Comparison of ENCODE assay signal across 14 cellular contexts in the genomic region with DNA sequence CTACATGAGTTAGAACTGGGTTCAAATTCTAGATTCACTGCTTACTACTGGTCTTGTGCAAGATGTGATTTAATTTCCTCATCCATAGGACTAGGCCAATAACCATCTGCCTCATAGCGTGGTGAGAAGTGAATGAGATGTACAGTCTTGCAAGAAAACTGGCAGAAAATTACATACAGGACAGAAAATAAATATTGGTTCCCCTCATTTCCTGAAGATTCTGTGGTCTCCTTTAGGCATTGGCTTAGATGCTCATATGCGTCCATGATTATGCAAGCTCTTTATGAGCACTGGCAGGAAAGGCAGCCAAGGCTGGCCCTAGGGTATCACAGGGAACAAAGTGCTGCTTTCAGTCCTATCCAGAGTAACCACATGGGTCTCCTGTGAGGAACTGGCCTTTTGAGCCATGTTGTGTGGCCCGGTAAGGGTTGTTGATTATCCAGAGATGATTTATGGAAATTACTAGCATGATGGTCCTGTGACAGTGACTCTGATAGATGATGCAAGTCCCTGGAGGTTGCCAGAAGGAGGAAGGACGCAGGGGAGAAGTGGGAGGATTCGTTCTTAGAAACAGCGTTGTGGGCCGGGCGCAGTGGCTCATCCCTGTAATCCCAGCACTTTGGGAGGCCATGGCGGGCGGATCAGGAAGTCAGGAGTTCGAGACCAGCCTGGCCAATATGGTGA. TPM values are rescaled to one million over a fixed set of nuclear protein-coding genes. Genes with fewer than 3 reads are reported as not detected.
DNase-seq lines count a peak whose midpoint lies in the region; ATAC-seq and TF ChIP-seq lines count a peak whose summit lies in the region.
"Had no signal": no experiment of that assay in that cellular context is flagged by ENCODE, and none has a peak within 500 bp of the region (broad histone marks: within the 10 kb centered on the region; RNA-seq: fewer than 3 reads in every experiment).

No MANE protein-coding gene starts in this region.

- no peak for TF ChIP-seq CTCF in gastroesophageal sphincter (IDR thresholded peaks at IDR 0.05)
- no peak for TF ChIP-seq CTCF in osteoblast (IDR thresholded peaks at IDR 0.05; ENCODE audit: extremely low read depth, low read depth, low read length)

- DNase-seq in CD1c-positive myeloid dendritic cell (ENCODE audit: extremely low spot score) = peak; percentile 94
- peak; percentile 69 for DNase-seq in SIG-M5 (lab: John Stamatoyannopoulos, UW)
- no peak for DNase-seq in osteoblast (ENCODE audit: insufficient read length, low spot score, missing footprints)
- DNase-seq in glomerular visceral epithelial cell (ENCODE audit: extremely low spot score) = no peak
- no peak for DNase-seq in SHP77 treated with DMSO at 0.1 percent for 48 hours (lab: John Stamatoyannopoulos, UW)
- no peak for DNase-seq in cerebellar nuclear complex (lab: John Stamatoyannopoulos, UW)
- DNase-seq in COR-L47 (lab: John Stamatoyannopoulos, UW) = no peak
- DNase-seq: kidney, NCI-H1092 treated with DMSO at 0.1 percent for 48 hours, NCI-H345, T-cell had no signal

- H3K4me1 ChIP-seq in gastroesophageal sphincter (peaks cover 3 to 18% (median 4%) of the 10 kb centered on the region in 3 donors), osteoblast (ENCODE audit: insufficient read depth, low read length) (no peaks in the 10 kb centered on the region)

- no peaks in the 10 kb centered on the region for H3K36me3 ChIP-seq in gastroesophageal sphincter
- H3K36me3 ChIP-seq in osteoblast (ENCODE audit: insufficient read depth, low read length) = no peaks in the 10 kb centered on the region

- no peak for TF ChIP-seq EP300 in gastroesophageal sphincter (IDR thresholded peaks at IDR 0.05)

- no peak for TF ChIP-seq POLR2A in gastroesophageal sphincter (IDR thresholded peaks at IDR 0.05)

- no peaks in the 10 kb centered on the region for H3K79me2 ChIP-seq in osteoblast (ENCODE audit: insufficient read depth, low read length)

- H2AFZ ChIP-seq in osteoblast (ENCODE audit: low read length) = peak overlapping the region; percentile 52

- no peaks in the 10 kb centered on the region for H4K20me1 ChIP-seq in osteoblast (ENCODE audit: insufficient read depth, low read length)

- ATAC-seq in gastroesophageal sphincter = peak; percentile 66
- ATAC-seq: activated CD4-positive, CD25-positive, alpha-beta regulatory T cell treated with anti-CD3 and anti-CD28 coated beads, Interleukin-2, amount 50 U/mL, for 24 hours; stimulated activated effector memory CD8-positive, alpha-beta T cell treated with anti-CD3 and anti-CD28 coated beads, Interleukin-12 subunit alpha, Interleukin-12 subunit beta, amount 100 ng/mL, for 72 hours; T-cell had no signal

- H3K4me3 ChIP-seq in gastroesophageal sphincter = no peak overlapping the region
- H3K4me3 ChIP-seq in osteoblast (ENCODE audit: insufficient read depth, low read length) = no peak overlapping the region

- no peaks in the 10 kb centered on the region for H3K27me3 ChIP-seq in gastroesophageal sphincter
- H3K27me3 ChIP-seq in osteoblast (ENCODE audit: insufficient read depth, low read length) = no peaks in the 10 kb centered on the region

- WGBS in gastroesophageal sphincter (ENCODE audit: low coverage in 1 of 2), 2 donors = 77 to 90% methylated on average over 10 of the region's 11 CpGs

- no peak overlapping the region for H3K4me2 ChIP-seq in osteoblast (ENCODE audit: insufficient read depth, low read length)

- H3K27ac ChIP-seq in gastroesophageal sphincter = no peak overlapping the region
- H3K27ac ChIP-seq in osteoblast (ENCODE audit: low read depth, low read length) = no peak overlapping the region

- H3K9me3 ChIP-seq in gastroesophageal sphincter = no peaks in the 10 kb centered on the region
- no peaks in the 10 kb centered on the region for H3K9me3 ChIP-seq in osteoblast (ENCODE audit: low read depth, low read length)

RNA-seq across cellular contexts. Expression of a gene that starts 9.9 kb away (rescaled TPM):
- 10 to 100 TPM; 19.6 to 31.5 (median 26.2) TPM for total RNA-seq in gastroesophageal sphincter
- total RNA-seq in osteoblast = 14.1 and 15.9 TPM in 2 replicates

RNA-seq across cellular contexts. Expression of a gene that starts 52.5 kb away (rescaled TPM):
- total RNA-seq in gastroesophageal sphincter (10 to 100 TPM; 60.7 to 73.5 (median 63.5) TPM), osteoblast (78.1 and 79.3 TPM in 2 replicates)

Comparison
In these comparisons a context has a peak if more than half of its experiments do, and no peak if none do; other contexts are left out.
1. DNase-seq: peak in CD1c-positive myeloid dendritic cell (single experiment) and SIG-M5 (single experiment); none in osteoblast (single experiment), glomerular visceral epithelial cell (single experiment), SHP77 treated with DMSO at 0.1 percent for 48 hours (single experiment), cerebellar nuclear complex (0 of 2) and COR-L47 (single experiment).